ENCODE assay signal across 16 cellular contexts in the genomic region with DNA sequence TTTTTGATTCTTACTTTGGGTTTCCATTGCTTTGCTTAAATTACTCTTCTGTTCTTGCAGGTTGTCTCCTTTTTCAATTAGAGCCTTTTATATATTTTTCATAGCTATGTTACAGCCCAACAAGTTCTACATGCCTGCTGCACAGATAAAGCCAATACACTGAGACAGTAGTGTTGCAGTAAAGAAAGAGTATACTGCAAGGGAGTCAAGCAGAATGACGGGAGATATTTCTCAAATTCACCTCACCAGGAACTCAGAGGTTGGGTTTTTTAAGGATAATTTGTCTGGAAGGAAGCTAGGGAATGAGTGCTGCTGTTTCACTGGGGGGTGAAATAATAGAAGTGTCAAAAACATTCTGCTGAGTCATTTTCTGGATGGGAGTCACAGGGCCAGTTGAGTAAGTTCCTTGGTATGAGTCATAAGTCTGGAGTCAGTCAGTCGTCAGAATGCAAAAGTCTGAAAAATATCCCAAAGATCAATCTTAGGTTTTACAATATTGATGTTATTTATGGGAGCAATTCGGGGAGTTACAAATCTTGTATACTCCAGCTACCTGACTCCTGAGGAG.
DNase-seq lines count a peak whose midpoint lies in the region; ATAC-seq and TF ChIP-seq lines count a peak whose summit lies in the region.
"Had no signal": no experiment of that assay in that cellular context is flagged by ENCODE, and none has a peak within 500 bp of the region (broad histone marks: within the 10 kb centered on the region; RNA-seq: fewer than 3 reads in every experiment).

No MANE protein-coding gene starts in this region.

- no peak for ATAC-seq in stimulated activated naive CD8-positive, alpha-beta T cell treated with anti-CD3 and anti-CD28 coated beads, Interleukin-15, Interleukin-2, amounts not matched to agents 100 U/mL and 50 U/mL, for 24 hours
- ATAC-seq: gastroesophageal sphincter, lower lobe of right lung had no signal

- DNase-seq in MCF 10A (ENCODE audit: unreplicated experiment): peak; percentile 88
- no peak for DNase-seq in breast epithelium (ENCODE audit: low spot score in 2 of 2)
- peak; percentile 45 to 46 for DNase-seq in SJSA1 (ENCODE audit: low read depth in 1 of 2, low spot score in 2 of 2)
- DNase-seq in fibroblast of pulmonary artery (ENCODE audit: low read depth): peak; percentile 92
- no peak for DNase-seq in GM19240 (ENCODE audit: insufficient read length, low spot score)
- DNase-seq in stimulated activated naive CD8-positive, alpha-beta T cell treated with anti-CD3 and anti-CD28 coated beads, Interleukin-15, Interleukin-2, amounts not matched to agents 100 U/mL and 50 U/mL, for 24 hours: no peak
- DNase-seq in HAP-1 (ENCODE audit: low spot score in 2 of 2): no peak
- no peak for DNase-seq in MM.1S
- DNase-seq: AML-193, H7, lower lobe of right lung, NCI-H187, T-helper 9 cell had no signal

- no peaks in the 10 kb centered on the region for H3K27me3 Mint-ChIP-seq in MCF 10A (ENCODE audit: insufficient read depth, unreplicated experiment)

- H3K79me2 ChIP-seq in MM.1S (ENCODE audit: low read length): no peaks in the 10 kb centered on the region

- intact Hi-C loops in MCF 10A (cut with micrococcal nuclease): loop anchor here (5.0 kb wide), 1 partner anchor 46 kb away; no protein-coding TSS in a partner anchor
- intact Hi-C loops in breast epithelium (cut with DNase I; ENCODE audit: low total_unique reads): no loop called here

- H3K9me3 ChIP-seq in breast epithelium (peaks cover 7 to 14% of the 10 kb centered on the region in 2 donors), SJSA1 (replicated peaks) (no peaks in the 10 kb centered on the region), HAP-1 (no peaks in the 10 kb centered on the region; the same call in 1 of the 2 replicates), MM.1S (replicated peaks; ENCODE audit: insufficient read depth, low read length) (no peaks in the 10 kb centered on the region)

- H3K4me3 ChIP-seq in breast epithelium (no peak overlapping the region), SJSA1 (no peak overlapping the region), fibroblast of pulmonary artery (replicated peaks; ENCODE audit: low read depth, low read length) (no peak overlapping the region), HAP-1 (no peak overlapping the region), MM.1S (ENCODE audit: low read length) (no peak overlapping the region)
- H3K4me3 ChIP-seq: cardiac muscle cell, gastroesophageal sphincter, lower lobe of right lung, tibial nerve had no signal

- no peak overlapping the region for H3K9ac ChIP-seq in MM.1S (ENCODE audit: low read length)

- no peaks in the 10 kb centered on the region for H3K36me3 Mint-ChIP-seq in MCF 10A (ENCODE audit: insufficient read depth, unreplicated experiment)

- no peak overlapping the region for H3K27ac ChIP-seq in breast epithelium
- peak overlapping the region; percentile 48 for H3K27ac ChIP-seq in SJSA1
- H3K27ac ChIP-seq in MM.1S (ENCODE audit: low read length): no peak overlapping the region
- H3K27ac ChIP-seq: cardiac muscle cell, gastroesophageal sphincter, lower lobe of right lung, tibial nerve had no signal

- peaks cover 16% of the 10 kb centered on the region for H3K4me1 Mint-ChIP-seq in MCF 10A (ENCODE audit: insufficient read depth, unreplicated experiment)

- no peak for TF ChIP-seq POLR2A in breast epithelium (IDR thresholded peaks at IDR 0.05)

- H3K4me1 ChIP-seq in breast epithelium (no peaks in the 10 kb centered on the region), SJSA1 (replicated peaks) (peaks cover 7% of the 10 kb centered on the region; the same call in 1 of the 2 replicates), HAP-1 (no peaks in the 10 kb centered on the region), MM.1S (ENCODE audit: low read length) (no peaks in the 10 kb centered on the region)
- H3K4me1 ChIP-seq: gastroesophageal sphincter, lower lobe of right lung, tibial nerve had no signal

- no TSS peak for BruUV-seq in MCF 10A (replicated peaks; lab: Mats Ljungman, UMichigan)

- CTCF ChIA-PET in MCF 10A (lab: Yijun Ruan, JAX): interaction anchor here (0.6 to 0.7 kb wide), 2 partner anchors 13 to 670 kb away, joined by 3 read pairs; no protein-coding TSS in a partner anchor

- no peak overlapping the region for H3K4me3 Mint-ChIP-seq in MCF 10A (ENCODE audit: unreplicated experiment)

- H3K4me2 ChIP-seq in MM.1S (ENCODE audit: low read depth, low read length): no peak overlapping the region

- H3K27me3 ChIP-seq in breast epithelium (no peaks in the 10 kb centered on the region), SJSA1 (replicated peaks) (no peaks in the 10 kb centered on the region), HAP-1 (ENCODE audit: low read depth) (no peaks in the 10 kb centered on the region), MM.1S (replicated peaks; ENCODE audit: insufficient read depth, low read length) (no peaks in the 10 kb centered on the region)
- H3K27me3 ChIP-seq: cardiac muscle cell, gastroesophageal sphincter, tibial nerve had no signal

- no peaks in the 10 kb centered on the region for H3K36me3 ChIP-seq in breast epithelium
- H3K36me3 ChIP-seq in SJSA1: no peaks in the 10 kb centered on the region
- no peaks in the 10 kb centered on the region for H3K36me3 ChIP-seq in HAP-1 (replicated peaks)
- H3K36me3 ChIP-seq in MM.1S (replicated peaks; ENCODE audit: insufficient read depth, low read length): no peaks in the 10 kb centered on the region
- H3K36me3 ChIP-seq: cardiac muscle cell, gastroesophageal sphincter, lower lobe of right lung, tibial nerve had no signal

- in situ Hi-C loops in HAP-1 (cut with MboI; ENCODE audit: low sequenced_read_pairs): no loop called here

- H2AFZ ChIP-seq in MM.1S (ENCODE audit: low read length): no peak overlapping the region

- peaks cover 11% of the 10 kb centered on the region for H3K9me3 Mint-ChIP-seq in MCF 10A (ENCODE audit: unreplicated experiment)

- POLR2A ChIA-PET in MCF 10A (lab: Yijun Ruan, JAX): interaction anchor here (1.0 kb wide), 1 partner anchor 14 kb away, joined by 3 read pairs; no protein-coding TSS in a partner anchor

- H3K27ac Mint-ChIP-seq in MCF 10A (ENCODE audit: low read depth, unreplicated experiment): peak overlapping the region; percentile 44

- H4K20me1 ChIP-seq in MM.1S (ENCODE audit: insufficient read depth, low read length): no peaks in the 10 kb centered on the region

- H3K9me2 ChIP-seq in MM.1S (replicated peaks; ENCODE audit: insufficient read depth, low read length): no peaks in the 10 kb centered on the region

- TF ChIP-seq CTCF in MCF 10A (IDR thresholded peaks at IDR 0.05; ENCODE audit: unreplicated experiment) (no peak), breast epithelium (IDR thresholded peaks at IDR 0.05) (no peak), fibroblast of pulmonary artery (IDR thresholded peaks at IDR 0.05; ENCODE audit: low read length, missing control alignments) (no peak), MM.1S (IDR thresholded peaks at IDR 0.05; ENCODE audit: low read length) (no peak)

- H3F3A ChIP-seq in MM.1S (ENCODE audit: insufficient read depth, low read length): no peaks in the 10 kb centered on the region

Comparison
In these comparisons a context has a peak if more than half of its experiments do, and no peak if none do; other contexts are left out.
1. DNase-seq: peak in MCF 10A (single experiment), SJSA1 (2 of 2) and fibroblast of pulmonary artery (single experiment); none in breast epithelium (0 of 2), GM19240 (single experiment), stimulated activated naive CD8-positive, alpha-beta T cell treated with anti-CD3 and anti-CD28 coated beads, Interleukin-15, Interleukin-2, amounts not matched to agents 100 U/mL and 50 U/mL, for 24 hours (single experiment), HAP-1 (0 of 2) and MM.1S (single experiment).